Comparison of ENCODE assay signal across 20 cellular contexts in genomic region chr13:101291647-101292515, GRCh38.
"Had no signal": no experiment of that assay in that cellular context is flagged by ENCODE, and none has a peak within 500 bp of the region (broad histone marks: within the 10 kb centered on the region; RNA-seq: fewer than 3 reads in every experiment).

No MANE protein-coding gene starts in this region.

- H3K9me3 Mint-ChIP-seq: activated CD4-positive, alpha-beta memory T cell treated with anti-CD3 and anti-CD28 coated beads, Interleukin-2, amount 10 ng/mL, durations not matched to agents 7 days and 5 days; activated naive CD8-positive, alpha-beta T cell treated with anti-CD3 and anti-CD28 coated beads, Interleukin-2, amount 10 ng/mL, durations not matched to agents 7 days and 5 days; activated T-helper 2 cell treated with anti-CD3 and anti-CD28 coated beads, Interferon-gamma antibody, Interleukin-2, Interleukin-4, amounts not matched to agents 10 μg/mL and 5 μg/mL and 100 μg/mL, durations not matched to agents 14 hours and 24 hours and 36 hours had no signal

- H3K36me3 Mint-ChIP-seq: activated CD8-positive, alpha-beta memory T cell treated with anti-CD3 and anti-CD28 coated beads, Interleukin-2, amount 10 ng/mL, durations not matched to agents 7 days and 5 days; activated naive CD8-positive, alpha-beta T cell treated with anti-CD3 and anti-CD28 coated beads, Interleukin-2, amount 10 ng/mL, durations not matched to agents 7 days and 5 days had no signal

- DNase-seq: activated CD4-positive, alpha-beta memory T cell treated with anti-CD3 and anti-CD28 coated beads, Interleukin-2, amount 10 ng/mL, durations not matched to agents 7 days and 5 days; activated CD4-positive, alpha-beta T cell treated with anti-CD3 and anti-CD28 coated beads for 48 hours; activated CD4-positive, CD25-positive, alpha-beta regulatory T cell; activated CD8-positive, alpha-beta memory T cell treated with anti-CD3 and anti-CD28 coated beads, Interleukin-2, amount 10 ng/mL, durations not matched to agents 7 days and 5 days; activated naive CD4-positive, alpha-beta T cell treated with Interleukin-2 at 50 U/mL for 16 hours; activated naive CD8-positive, alpha-beta T cell treated with anti-CD3 and anti-CD28 coated beads, Interleukin-2, amount 10 ng/mL, durations not matched to agents 7 days and 5 days; brain microvascular endothelial cell; cortex of kidney; effector CD4-positive, alpha-beta T cell; esophagus squamous epithelium; left cardiac atrium; mesendoderm; naive thymus-derived CD8-positive, alpha-beta T cell; sigmoid colon; stimulated activated naive CD8-positive, alpha-beta T cell treated with anti-CD3 and anti-CD28 coated beads, Interleukin-15, Interleukin-2, amounts not matched to agents 100 U/mL and 50 U/mL, for 24 hours; uterus had no signal

- FAIRE-seq: endothelial cell of umbilical vein had no signal

- H3K4me3 ChIP-seq: esophagus squamous epithelium, sigmoid colon, tibial nerve, uterus had no signal

- H3K27ac Mint-ChIP-seq: activated CD4-positive, alpha-beta memory T cell treated with anti-CD3 and anti-CD28 coated beads, Interleukin-2, amount 10 ng/mL, durations not matched to agents 7 days and 5 days; activated CD8-positive, alpha-beta memory T cell treated with anti-CD3 and anti-CD28 coated beads, Interleukin-2, amount 10 ng/mL, durations not matched to agents 7 days and 5 days; activated naive CD8-positive, alpha-beta T cell treated with anti-CD3 and anti-CD28 coated beads, Interleukin-2, amount 10 ng/mL, durations not matched to agents 7 days and 5 days; activated T-helper 2 cell treated with anti-CD3 and anti-CD28 coated beads, Interferon-gamma antibody, Interleukin-2, Interleukin-4, amounts not matched to agents 10 μg/mL and 5 μg/mL and 100 μg/mL, durations not matched to agents 14 hours and 24 hours and 36 hours; naive thymus-derived CD8-positive, alpha-beta T cell had no signal

- H3K27ac ChIP-seq: brain microvascular endothelial cell, esophagus squamous epithelium, sigmoid colon, tibial nerve, uterus had no signal

- H3K27me3 Mint-ChIP-seq: activated naive CD8-positive, alpha-beta T cell treated with anti-CD3 and anti-CD28 coated beads, Interleukin-2, amount 10 ng/mL, durations not matched to agents 7 days and 5 days; central memory CD8-positive, alpha-beta T cell had no signal

- H3K4me3 Mint-ChIP-seq: activated CD4-positive, alpha-beta memory T cell treated with anti-CD3 and anti-CD28 coated beads, Interleukin-2, amount 10 ng/mL, durations not matched to agents 7 days and 5 days; activated CD8-positive, alpha-beta memory T cell treated with anti-CD3 and anti-CD28 coated beads, Interleukin-2, amount 10 ng/mL, durations not matched to agents 7 days and 5 days; activated naive CD8-positive, alpha-beta T cell treated with anti-CD3 and anti-CD28 coated beads, Interleukin-2, amount 10 ng/mL, durations not matched to agents 7 days and 5 days; central memory CD8-positive, alpha-beta T cell; naive thymus-derived CD8-positive, alpha-beta T cell had no signal

- H3K4me1 Mint-ChIP-seq: activated CD4-positive, alpha-beta memory T cell treated with anti-CD3 and anti-CD28 coated beads, Interleukin-2, amount 10 ng/mL, durations not matched to agents 7 days and 5 days; activated naive CD8-positive, alpha-beta T cell treated with anti-CD3 and anti-CD28 coated beads, Interleukin-2, amount 10 ng/mL, durations not matched to agents 7 days and 5 days; central memory CD8-positive, alpha-beta T cell had no signal

- H3K4me1 ChIP-seq: esophagus squamous epithelium, sigmoid colon, tibial nerve, uterus had no signal

- ATAC-seq: activated CD8-positive, alpha-beta memory T cell treated with anti-CD3 and anti-CD28 coated beads, Interleukin-2, amount 10 ng/mL, durations not matched to agents 7 days and 5 days; left cardiac atrium; naive thymus-derived CD8-positive, alpha-beta T cell; stimulated activated naive CD8-positive, alpha-beta T cell treated with anti-CD3 and anti-CD28 coated beads, Interleukin-15, Interleukin-2, amounts not matched to agents 100 U/mL and 50 U/mL, for 24 hours had no signal

- H3K36me3 ChIP-seq: brain microvascular endothelial cell, esophagus squamous epithelium, sigmoid colon, tibial nerve, uterus had no signal

- H3K27me3 ChIP-seq: brain microvascular endothelial cell, esophagus squamous epithelium, sigmoid colon, tibial nerve, uterus had no signal

- H3K9me3 ChIP-seq: esophagus squamous epithelium, sigmoid colon, uterus had no signal
